17 cellular contexts compared by ENCODE assay signal in genomic region chr3:153349138-153349499, GRCh38.
DNase-seq lines count a peak whose midpoint lies in the region; ATAC-seq, FAIRE-seq and TF ChIP-seq lines count a peak whose summit lies in the region.
"Had no signal": no experiment of that assay in that cellular context is flagged by ENCODE, and none has a peak within 500 bp of the region (broad histone marks: within the 10 kb centered on the region; RNA-seq: fewer than 3 reads in every experiment).

No MANE protein-coding gene starts in this region.

- FAIRE-seq in HepG2 (lab: Jason Lieb, UNC) = no peak

- ATAC-seq in GM19043 (IDR thresholded peaks at IDR 0.05; ENCODE audit: low read depth, unreplicated experiment) = peak; percentile 66
- peak; percentile 56 for ATAC-seq in HG02763 (IDR thresholded peaks at IDR 0.05; ENCODE audit: unreplicated experiment)
- peak; percentile 68 for ATAC-seq in HG03571 (IDR thresholded peaks at IDR 0.05; ENCODE audit: unreplicated experiment)
- no peak for ATAC-seq in HepG2
- ATAC-seq: activated CD4-positive, CD25-positive, alpha-beta regulatory T cell treated with anti-CD3 and anti-CD28 coated beads, Interleukin-2, amount 50 U/mL, for 24 hours; HCT116; T-cell had no signal

- no peak for TF ChIP-seq POLR2A in HepG2 (IDR thresholded peaks at IDR 0.05; ENCODE audit: insufficient read depth in 1 of 2, low read depth in 2 of 2, low read length in 2 of 2)

- CTCF ChIA-PET in HepG2 (lab: Yijun Ruan, JAX; ENCODE audit: low intra/inter-chr PET ratio, low total read pairs) = no interaction called here

- POLR2A ChIA-PET in HepG2 (lab: Yijun Ruan, JAX) = no interaction called here

- no peak for TF ChIP-seq RAD21 in HepG2 (CRISPR knock-in tag; IDR thresholded peaks at IDR 0.05)

- H3K9me3 ChIP-seq in MG63 (no peaks in the 10 kb centered on the region), HepG2 (ENCODE audit: low read length) (no peaks in the 10 kb centered on the region)
- H3K9me3 ChIP-seq: transverse colon had no signal

- no peak overlapping the region for H3K4me3 ChIP-seq in MG63
- no peak overlapping the region for H3K4me3 ChIP-seq in HepG2 (replicated peaks in 1 of 3; ENCODE audit: insufficient read depth in 1 of 3, low read depth in 2 of 3, low read length in 3 of 3)
- H3K4me3 ChIP-seq: right atrium auricular region, transverse colon had no signal

- DNase-seq in epithelial cell of prostate (ENCODE audit: low read depth, low spot score) = no peak
- no peak for DNase-seq in ecto neural progenitor cell (ENCODE audit: low spot score)
- no peak for DNase-seq in MG63
- DNase-seq in HepG2 (ENCODE audit: low spot score) = no peak
- DNase-seq in DMS79 treated with DMSO at 0.1 percent for 48 hours (lab: John Stamatoyannopoulos, UW) = no peak
- DNase-seq: activated naive CD8-positive, alpha-beta T cell treated with anti-CD3 and anti-CD28 coated beads for 36 hours; DMS153; NCI-H1930; NCI-H524; T-cell; transverse colon had no signal

- no peaks in the 10 kb centered on the region for H3K36me3 ChIP-seq in MG63
- H3K36me3 ChIP-seq in HepG2 (replicated peaks in 1 of 2; ENCODE audit: control insufficient read depth in 1 of 2, insufficient read depth in 2 of 2, low read length in 2 of 2) = no peaks in the 10 kb centered on the region
- H3K36me3 ChIP-seq: right atrium auricular region, transverse colon had no signal

- in situ Hi-C loops in HepG2 (cut with HindIII; ENCODE audit: extremely low pct_ligation_motif_present, low pct_unique_long_range_greater_than_20kb) = no loop called here

- TF ChIP-seq EP300 in HepG2 (IDR thresholded peaks at IDR 0.05; ENCODE audit: low read depth in 2 of 2, low read length in 2 of 2) (no peak), HepG2 (CRISPR knock-in tag; IDR thresholded peaks at IDR 0.05; ENCODE audit: borderline replicate concordance) (no peak)

- no peak for TF ChIP-seq CTCF in HepG2 (CRISPR knock-in tag; IDR thresholded peaks at IDR 0.05)

- H3K79me2 ChIP-seq in HepG2 (ENCODE audit: insufficient read depth, low read length) = no peaks in the 10 kb centered on the region

- H3K4me2 ChIP-seq in HepG2 (ENCODE audit: low read depth, low read length) = no peak overlapping the region

- WGBS in HepG2 (ENCODE audit: low lambda C conversion rate) = 68% methylated on average over 1 of the region's 1 CpG

- peak overlapping the region; percentile 15 for H3K27ac ChIP-seq in epithelial cell of prostate
- no peak overlapping the region for H3K27ac ChIP-seq in HepG2 (ENCODE audit: extremely low read length, insufficient read depth, low read length)
- H3K27ac ChIP-seq: right atrium auricular region, transverse colon had no signal

- no peak overlapping the region for H3K9ac ChIP-seq in HepG2 (ENCODE audit: insufficient read depth, low read depth, low read length)

- H2AFZ ChIP-seq in HepG2 (ENCODE audit: low read length) = no peak overlapping the region

- BruUV-seq in HepG2 (replicated peaks; lab: Mats Ljungman, UMichigan) = no TSS peak

- H3K27me3 ChIP-seq in MG63 (no peaks in the 10 kb centered on the region), HepG2 (ENCODE audit: control insufficient read depth in 1 of 2, insufficient read depth in 2 of 2, low read length in 2 of 2) (no peaks in the 10 kb centered on the region)
- H3K27me3 ChIP-seq: right atrium auricular region, transverse colon had no signal

- H3K4me1 ChIP-seq in HepG2 (ENCODE audit: insufficient read depth, low read length) = peaks cover 18% of the 10 kb centered on the region
- H3K4me1 ChIP-seq: right atrium auricular region, transverse colon had no signal

- intact Hi-C loops in HepG2 (cut with micrococcal nuclease; ENCODE audit: unreplicated experiment) = no loop called here

- H4K20me1 ChIP-seq in HepG2 (ENCODE audit: insufficient read depth, low read length) = no peaks in the 10 kb centered on the region

TF ChIP-seq in HepG2, 621 proteins besides CTCF, POLR2A, EP300 and RAD21:
- TF ChIP-seq EZH2 (conservative IDR thresholded peaks at IDR 0.05; ENCODE audit: low read depth, low read length) = no peak
- no peak for TF ChIP-seq HNRNPUL1 (IDR thresholded peaks at IDR 0.05; ENCODE audit: low read depth, low read length)
- no peak for TF ChIP-seq NFYC (CRISPR knock-in tag; IDR thresholded peaks at IDR 0.05)
- TF ChIP-seq CC2D1A (CRISPR knock-in tag; IDR thresholded peaks at IDR 0.05) = no peak
- no peak for TF ChIP-seq DMAP1 (CRISPR knock-in tag; IDR thresholded peaks at IDR 0.05)
- no peak for TF ChIP-seq ZNF30 (CRISPR knock-in tag; IDR thresholded peaks at IDR 0.05)
- TF ChIP-seq ISX (CRISPR knock-in tag; conservative IDR thresholded peaks at IDR 0.05) = no peak
- no peak for TF ChIP-seq ZNF558 (CRISPR knock-in tag; IDR thresholded peaks at IDR 0.05; ENCODE audit: borderline replicate concordance)
- no peak for TF ChIP-seq KLF6 (CRISPR knock-in tag; IDR thresholded peaks at IDR 0.05)
- TF ChIP-seq ZNF547 (CRISPR knock-in tag; IDR thresholded peaks at IDR 0.05) = no peak
- TF ChIP-seq PHF20 (CRISPR knock-in tag; IDR thresholded peaks at IDR 0.05) = no peak
- TF ChIP-seq TCF7L2 (IDR thresholded peaks at IDR 0.05; ENCODE audit: low read depth, low read length) = no peak
- TF ChIP-seq MXD3 (CRISPR knock-in tag; IDR thresholded peaks at IDR 0.05) = no peak
- TF ChIP-seq TBX2 (CRISPR knock-in tag; IDR thresholded peaks at IDR 0.05; ENCODE audit: borderline replicate concordance) = no peak
- no peak for TF ChIP-seq ZBTB33 (CRISPR knock-in tag; IDR thresholded peaks at IDR 0.05)
- TF ChIP-seq CREM (IDR thresholded peaks at IDR 0.05) = no peak
- no peak for TF ChIP-seq CREM (CRISPR knock-in tag; IDR thresholded peaks at IDR 0.05)
- TF ChIP-seq ZNF503 (CRISPR knock-in tag; IDR thresholded peaks at IDR 0.05) = no peak
- no peak for TF ChIP-seq SMC3 (IDR thresholded peaks at IDR 0.05; ENCODE audit: low read length)
- no peak for TF ChIP-seq KLF11 (CRISPR knock-in tag; IDR thresholded peaks at IDR 0.05)
